In the genomic region with DNA sequence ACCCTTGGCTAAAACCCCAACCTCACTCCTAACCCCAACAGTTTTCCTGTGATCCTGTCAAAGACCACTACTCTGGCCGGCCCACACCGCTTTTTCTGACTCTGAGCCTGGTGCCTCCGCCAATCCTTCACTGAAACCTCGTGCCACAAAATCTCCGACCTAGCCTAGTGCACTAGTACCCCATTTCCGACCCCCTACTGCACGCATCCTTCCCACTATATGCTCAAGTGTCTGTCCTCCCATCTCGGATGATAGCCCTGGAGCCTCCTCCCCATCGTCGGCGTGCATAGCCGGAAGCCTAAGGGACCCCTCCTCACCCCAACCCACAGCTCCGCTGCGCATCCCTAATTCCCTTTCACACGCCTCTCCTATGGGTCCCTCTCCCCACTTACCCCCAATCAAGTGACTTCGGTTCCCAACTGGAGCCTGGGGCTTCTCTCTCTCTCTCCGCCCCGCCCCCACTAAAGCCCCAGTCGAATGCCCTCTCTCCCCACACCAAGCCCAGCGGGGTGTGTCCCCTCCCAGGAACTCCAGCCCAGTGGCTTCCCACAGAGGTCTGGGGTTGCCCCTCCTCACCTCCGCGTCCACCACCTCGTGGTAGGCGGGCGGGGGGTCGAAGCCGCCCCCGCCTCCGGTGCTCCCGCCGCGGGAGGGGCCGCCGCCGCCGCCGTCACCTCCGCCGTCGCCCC, we compare ENCODE assay signal across 8 cellular contexts. TPM values are rescaled to one million over a fixed set of nuclear protein-coding genes. Genes with fewer than 3 reads are reported as not detected.
A peak's percentile ranks its signal among the peaks of the same experiment; 100 is the strongest.
DNase-seq lines count a peak whose midpoint lies in the region; ATAC-seq and TF ChIP-seq lines count a peak whose summit lies in the region.

No MANE protein-coding gene starts in this region.

- intact Hi-C loops in dorsolateral prefrontal cortex (cut with DNase I), result loop anchor here (5.0 to 10.0 kb wide), 3 partner anchors 60 to 72 kb away; no protein-coding TSS in a partner anchor
- intact Hi-C loops in lower lobe of right lung (cut with DNase I), result no loop called here

- peak overlapping the region; percentile 90 for H3K4me3 ChIP-seq in WI38 (ENCODE audit: low read depth, low read length)
- peak overlapping the region; percentile 71 to 98 (median 88) for H3K4me3 ChIP-seq in dorsolateral prefrontal cortex
- H3K4me3 ChIP-seq in lower lobe of right lung, result peak overlapping the region; percentile 82

- H3K9me3 ChIP-seq in lower lobe of right lung, result no peaks in the 10 kb centered on the region

- TF ChIP-seq CTCF in WI38 (IDR thresholded peaks at IDR 0.05; ENCODE audit: low read depth, low read length), result no peak
- TF ChIP-seq CTCF in dorsolateral prefrontal cortex (IDR thresholded peaks at IDR 0.05 in 54 of 56, conservative IDR thresholded peaks at IDR 0.05 in 2 of 56; ENCODE audit: low read depth in 1 of 56, partially characterized antibody in 56 of 56), result no peak
- no peak for TF ChIP-seq CTCF in lower lobe of right lung (IDR thresholded peaks at IDR 0.05)

- no peaks in the 10 kb centered on the region for H3K36me3 ChIP-seq in lower lobe of right lung

- H3K4me1 ChIP-seq in lower lobe of right lung, result peaks cover 71% of the 10 kb centered on the region

- H3K27me3 ChIP-seq in dorsolateral prefrontal cortex (no peaks in the 10 kb centered on the region), lower lobe of right lung (ENCODE audit: low read depth) (no peaks in the 10 kb centered on the region)

- in situ Hi-C loops in KBM-7 (cut with MboI; ENCODE audit: low pct_unique_long_range_greater_than_20kb, low sequenced_read_pairs), result no loop called here

- peak; percentile 43 for DNase-seq in EL
- DNase-seq in KBM-7, result peak; percentile 52
- peak in 7 of 10 donors; percentile 18 to 61 (median 34) for DNase-seq in dorsolateral prefrontal cortex
- DNase-seq in lower lobe of right lung, result peak; percentile 60
- DNase-seq in stimulated activated CD8-positive, alpha-beta memory T cell treated with anti-CD3 and anti-CD28 coated beads, Interleukin-4, amount 100 ng/mL, for 24 hours (ENCODE audit: low read depth), result peak; percentile 30
- DNase-seq in NCI-H187 (lab: John Stamatoyannopoulos, UW), result no peak

- H3K27ac ChIP-seq in dorsolateral prefrontal cortex (peak overlapping the region in 57 of 59 donors; percentile 40 to 99 (median 96)), lower lobe of right lung (peak overlapping the region; percentile 96)

- ATAC-seq in GM21619 (IDR thresholded peaks at IDR 0.05; ENCODE audit: unreplicated experiment), result peak; percentile 18
- ATAC-seq in lower lobe of right lung, result peak; percentile 18 to 28

RNA-seq across cellular contexts. Expression of gene USP24, which starts 0.8 kb away (rescaled TPM):
- 10 to 100 TPM; 40.6 to 86.1 (median 55.6) TPM for total RNA-seq in dorsolateral prefrontal cortex
- total RNA-seq in lower lobe of right lung, result 37.6 TPM

Comparison
In these comparisons a context has a peak if more than half of its experiments do, and no peak if none do; other contexts are left out.
1. DNase-seq: peak in EL (single experiment), KBM-7 (single experiment), dorsolateral prefrontal cortex (7 of 10), lower lobe of right lung (single experiment) and stimulated activated CD8-positive, alpha-beta memory T cell treated with anti-CD3 and anti-CD28 coated beads, Interleukin-4, amount 100 ng/mL, for 24 hours (single experiment); none in NCI-H187 (0 of 2).
2. Peak in every context shown above with its lines, with median percentiles within 50 percentile points of each other: H3K4me3 ChIP-seq.